Comparison of ENCODE assay signal across 1 cellular context in genomic region chr12:7189398-7190267, GRCh38.
TF ChIP-seq lines count a peak whose summit lies in the region.

PEX5 (plus strand) TSS chr12:7189686; CDS start chr12:7190378, 692 bp downstream.

TF ChIP-seq in HEK293, 187 proteins besides CTCF, POLR2A, EP300 and RAD21 (continued from another document and continues in another):
- TF ChIP-seq ZBTB48 (tag by site-specific recombination; IDR thresholded peaks at IDR 0.05) (peak; percentile 70), ZBTB20 (tag by site-specific recombination; IDR thresholded peaks at IDR 0.05) (peak; percentile 49; the same call in 1 of the 2 replicates), HOXA7 (CRISPR knock-in tag; IDR thresholded peaks at IDR 0.05; ENCODE audit: borderline replicate concordance) (no peak), GLIS1 (tag by site-specific recombination; IDR thresholded peaks at IDR 0.05) (peak; percentile 97), ZNF473 (tag by site-specific recombination; IDR thresholded peaks at IDR 0.05) (no peak), ZNF302 (tag by site-specific recombination; IDR thresholded peaks at IDR 0.05; ENCODE audit: low read depth) (no peak), ZNF707 (tag by site-specific recombination; IDR thresholded peaks at IDR 0.05) (no peak), ZNF623 (tag by site-specific recombination; IDR thresholded peaks at IDR 0.05) (no peak), ZNF214 (tag by site-specific recombination; IDR thresholded peaks at IDR 0.05; ENCODE audit: borderline replicate concordance) (no peak), ZBTB8A (tag by site-specific recombination; IDR thresholded peaks at IDR 0.05) (no peak), ZNF561 (tag by site-specific recombination; IDR thresholded peaks at IDR 0.05; ENCODE audit: borderline replicate concordance) (no peak), ZBTB1 (tag by site-specific recombination; IDR thresholded peaks at IDR 0.05) (no peak), SALL2 (tag by site-specific recombination; IDR thresholded peaks at IDR 0.05; ENCODE audit: borderline replicate concordance) (no peak), KLF8 (tag by site-specific recombination; IDR thresholded peaks at IDR 0.05) (no peak; the same call in 1 of the 2 replicates), ZNF677 (tag by site-specific recombination; IDR thresholded peaks at IDR 0.05) (no peak), KLF10 (tag by site-specific recombination; IDR thresholded peaks at IDR 0.05) (no peak; the same call in 1 of the 2 replicates), ZNF555 (tag by site-specific recombination; conservative IDR thresholded peaks at IDR 0.05) (no peak), ZNF837 (tag by site-specific recombination; IDR thresholded peaks at IDR 0.05) (no peak), ZNF112 (tag by site-specific recombination; IDR thresholded peaks at IDR 0.05) (no peak), ZNF830 (tag by site-specific recombination; IDR thresholded peaks at IDR 0.05; ENCODE audit: low read depth) (no peak), ZNF350 (tag by site-specific recombination; IDR thresholded peaks at IDR 0.05) (no peak), ZNF239 (tag by site-specific recombination; IDR thresholded peaks at IDR 0.05) (no peak), ZSCAN16 (tag by site-specific recombination; IDR thresholded peaks at IDR 0.05) (no peak), ZNF169 (tag by site-specific recombination; IDR thresholded peaks at IDR 0.05) (no peak), ZNF600 (tag by site-specific recombination; IDR thresholded peaks at IDR 0.05) (no peak; the same call in 1 of the 2 replicates), ZNF121 (tag by site-specific recombination; IDR thresholded peaks at IDR 0.05) (no peak), ZFP41 (tag by site-specific recombination; IDR thresholded peaks at IDR 0.05; ENCODE audit: borderline replicate concordance) (no peak), ZNF48 (tag by site-specific recombination; IDR thresholded peaks at IDR 0.05) (no peak), ZNF280D (tag by site-specific recombination; IDR thresholded peaks at IDR 0.05) (no peak), ZNF114 (tag by site-specific recombination; IDR thresholded peaks at IDR 0.05) (no peak), BCL11A (tag by site-specific recombination; IDR thresholded peaks at IDR 0.05; ENCODE audit: low read depth) (no peak), REPIN1 (tag by site-specific recombination; IDR thresholded peaks at IDR 0.05; ENCODE audit: low read depth) (no peak), ZNF248 (tag by site-specific recombination; IDR thresholded peaks at IDR 0.05) (no peak), ZNF639 (tag by site-specific recombination; IDR thresholded peaks at IDR 0.05) (no peak), ZBTB49 (tag by site-specific recombination; IDR thresholded peaks at IDR 0.05; ENCODE audit: low read depth) (no peak), BCL11B (tag by site-specific recombination; IDR thresholded peaks at IDR 0.05; ENCODE audit: low read depth) (no peak), ZNF221 (tag by site-specific recombination; IDR thresholded peaks at IDR 0.05; ENCODE audit: borderline replicate concordance) (no peak), ZNF624 (tag by site-specific recombination; IDR thresholded peaks at IDR 0.05) (no peak), ZNF2 (tag by site-specific recombination; IDR thresholded peaks at IDR 0.05) (no peak), OVOL3 (tag by site-specific recombination; IDR thresholded peaks at IDR 0.05) (no peak), ZNF16 (tag by site-specific recombination; IDR thresholded peaks at IDR 0.05; ENCODE audit: low read depth) (no peak), ZNF843 (tag by site-specific recombination; IDR thresholded peaks at IDR 0.05) (no peak), ZNF274 (IDR thresholded peaks at IDR 0.05; ENCODE audit: low read length) (no peak), ZNF274 (tag by site-specific recombination; IDR thresholded peaks at IDR 0.05; ENCODE audit: borderline replicate concordance) (no peak), ZNF324 (tag by site-specific recombination; IDR thresholded peaks at IDR 0.05) (no peak; the same call in 1 of the 2 replicates), ZNF362 (tag by site-specific recombination; IDR thresholded peaks at IDR 0.05) (no peak)
- TF ChIP-seq, protein P1, sequence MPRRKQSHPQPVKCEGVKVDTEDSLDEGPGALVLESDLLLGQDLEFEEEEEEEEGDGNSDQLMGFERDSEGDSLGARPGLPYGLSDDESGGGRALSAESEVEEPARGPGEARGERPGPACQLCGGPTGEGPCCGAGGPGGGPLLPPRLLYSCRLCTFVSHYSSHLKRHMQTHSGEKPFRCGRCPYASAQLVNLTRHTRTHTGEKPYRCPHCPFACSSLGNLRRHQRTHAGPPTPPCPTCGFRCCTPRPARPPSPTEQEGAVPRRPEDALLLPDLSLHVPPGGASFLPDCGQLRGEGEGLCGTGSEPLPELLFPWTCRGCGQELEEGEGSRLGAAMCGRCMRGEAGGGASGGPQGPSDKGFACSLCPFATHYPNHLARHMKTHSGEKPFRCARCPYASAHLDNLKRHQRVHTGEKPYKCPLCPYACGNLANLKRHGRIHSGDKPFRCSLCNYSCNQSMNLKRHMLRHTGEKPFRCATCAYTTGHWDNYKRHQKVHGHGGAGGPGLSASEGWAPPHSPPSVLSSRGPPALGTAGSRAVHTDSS (tag by site-specific recombination; IDR thresholded peaks at IDR 0.05): no peak
- TF ChIP-seq, protein P2, sequence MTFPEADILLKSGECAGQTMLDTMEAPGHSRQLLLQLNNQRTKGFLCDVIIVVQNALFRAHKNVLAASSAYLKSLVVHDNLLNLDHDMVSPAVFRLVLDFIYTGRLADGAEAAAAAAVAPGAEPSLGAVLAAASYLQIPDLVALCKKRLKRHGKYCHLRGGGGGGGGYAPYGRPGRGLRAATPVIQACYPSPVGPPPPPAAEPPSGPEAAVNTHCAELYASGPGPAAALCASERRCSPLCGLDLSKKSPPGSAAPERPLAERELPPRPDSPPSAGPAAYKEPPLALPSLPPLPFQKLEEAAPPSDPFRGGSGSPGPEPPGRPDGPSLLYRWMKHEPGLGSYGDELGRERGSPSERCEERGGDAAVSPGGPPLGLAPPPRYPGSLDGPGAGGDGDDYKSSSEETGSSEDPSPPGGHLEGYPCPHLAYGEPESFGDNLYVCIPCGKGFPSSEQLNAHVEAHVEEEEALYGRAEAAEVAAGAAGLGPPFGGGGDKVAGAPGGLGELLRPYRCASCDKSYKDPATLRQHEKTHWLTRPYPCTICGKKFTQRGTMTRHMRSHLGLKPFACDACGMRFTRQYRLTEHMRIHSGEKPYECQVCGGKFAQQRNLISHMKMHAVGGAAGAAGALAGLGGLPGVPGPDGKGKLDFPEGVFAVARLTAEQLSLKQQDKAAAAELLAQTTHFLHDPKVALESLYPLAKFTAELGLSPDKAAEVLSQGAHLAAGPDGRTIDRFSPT (tag by site-specific recombination; IDR thresholded peaks at IDR 0.05): no peak
- TF ChIP-seq, protein P3, sequence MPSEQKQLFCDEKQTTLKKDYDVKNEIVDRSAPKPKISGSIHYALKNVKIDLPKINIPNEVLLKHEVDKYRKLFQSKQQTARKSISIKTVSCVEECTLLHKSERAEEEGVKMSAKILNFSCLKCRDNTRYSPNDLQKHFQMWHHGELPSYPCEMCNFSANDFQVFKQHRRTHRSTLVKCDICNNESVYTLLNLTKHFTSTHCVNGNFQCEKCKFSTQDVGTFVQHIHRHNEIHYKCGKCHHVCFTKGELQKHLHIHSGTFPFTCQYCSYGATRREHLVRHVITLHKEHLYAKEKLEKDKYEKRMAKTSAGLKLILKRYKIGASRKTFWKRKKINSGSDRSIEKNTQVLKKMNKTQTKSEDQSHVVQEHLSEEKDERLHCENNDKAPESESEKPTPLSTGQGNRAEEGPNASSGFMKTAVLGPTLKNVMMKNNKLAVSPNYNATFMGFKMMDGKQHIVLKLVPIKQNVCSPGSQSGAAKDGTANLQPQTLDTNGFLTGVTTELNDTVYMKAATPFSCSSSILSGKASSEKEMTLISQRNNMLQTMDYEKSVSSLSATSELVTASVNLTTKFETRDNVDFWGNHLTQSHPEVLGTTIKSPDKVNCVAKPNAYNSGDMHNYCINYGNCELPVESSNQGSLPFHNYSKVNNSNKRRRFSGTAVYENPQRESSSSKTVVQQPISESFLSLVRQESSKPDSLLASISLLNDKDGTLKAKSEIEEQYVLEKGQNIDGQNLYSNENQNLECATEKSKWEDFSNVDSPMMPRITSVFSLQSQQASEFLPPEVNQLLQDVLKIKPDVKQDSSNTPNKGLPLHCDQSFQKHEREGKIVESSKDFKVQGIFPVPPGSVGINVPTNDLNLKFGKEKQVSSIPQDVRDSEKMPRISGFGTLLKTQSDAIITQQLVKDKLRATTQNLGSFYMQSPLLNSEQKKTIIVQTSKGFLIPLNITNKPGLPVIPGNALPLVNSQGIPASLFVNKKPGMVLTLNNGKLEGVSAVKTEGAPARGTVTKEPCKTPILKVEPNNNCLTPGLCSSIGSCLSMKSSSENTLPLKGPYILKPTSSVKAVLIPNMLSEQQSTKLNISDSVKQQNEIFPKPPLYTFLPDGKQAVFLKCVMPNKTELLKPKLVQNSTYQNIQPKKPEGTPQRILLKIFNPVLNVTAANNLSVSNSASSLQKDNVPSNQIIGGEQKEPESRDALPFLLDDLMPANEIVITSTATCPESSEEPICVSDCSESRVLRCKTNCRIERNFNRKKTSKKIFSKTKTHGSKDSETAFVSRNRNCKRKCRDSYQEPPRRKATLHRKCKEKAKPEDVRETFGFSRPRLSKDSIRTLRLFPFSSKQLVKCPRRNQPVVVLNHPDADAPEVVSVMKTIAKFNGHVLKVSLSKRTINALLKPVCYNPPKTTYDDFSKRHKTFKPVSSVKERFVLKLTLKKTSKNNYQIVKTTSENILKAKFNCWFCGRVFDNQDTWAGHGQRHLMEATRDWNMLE (tag by site-specific recombination; conservative IDR thresholded peaks at IDR 0.05; ENCODE audit: low read depth): no peak
- TF ChIP-seq, protein P4, sequence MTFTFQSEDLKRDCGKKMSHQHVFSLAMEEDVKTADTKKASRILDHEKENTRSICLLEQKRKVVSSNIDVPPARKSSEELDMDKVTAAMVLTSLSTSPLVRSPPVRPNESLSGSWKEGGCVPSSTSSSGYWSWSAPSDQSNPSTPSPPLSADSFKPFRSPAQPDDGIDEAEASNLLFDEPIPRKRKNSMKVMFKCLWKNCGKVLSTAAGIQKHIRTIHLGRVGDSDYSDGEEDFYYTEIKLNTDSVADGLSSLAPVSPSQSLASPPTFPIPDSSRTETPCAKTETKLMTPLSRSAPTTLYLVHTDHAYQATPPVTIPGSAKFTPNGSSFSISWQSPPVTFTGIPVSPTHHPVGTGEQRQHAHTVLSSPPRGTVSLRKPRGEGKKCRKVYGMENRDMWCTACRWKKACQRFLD (tag by site-specific recombination; IDR thresholded peaks at IDR 0.05): no peak
